Comparison of ENCODE assay signal across 1 cellular context in the genomic region with DNA sequence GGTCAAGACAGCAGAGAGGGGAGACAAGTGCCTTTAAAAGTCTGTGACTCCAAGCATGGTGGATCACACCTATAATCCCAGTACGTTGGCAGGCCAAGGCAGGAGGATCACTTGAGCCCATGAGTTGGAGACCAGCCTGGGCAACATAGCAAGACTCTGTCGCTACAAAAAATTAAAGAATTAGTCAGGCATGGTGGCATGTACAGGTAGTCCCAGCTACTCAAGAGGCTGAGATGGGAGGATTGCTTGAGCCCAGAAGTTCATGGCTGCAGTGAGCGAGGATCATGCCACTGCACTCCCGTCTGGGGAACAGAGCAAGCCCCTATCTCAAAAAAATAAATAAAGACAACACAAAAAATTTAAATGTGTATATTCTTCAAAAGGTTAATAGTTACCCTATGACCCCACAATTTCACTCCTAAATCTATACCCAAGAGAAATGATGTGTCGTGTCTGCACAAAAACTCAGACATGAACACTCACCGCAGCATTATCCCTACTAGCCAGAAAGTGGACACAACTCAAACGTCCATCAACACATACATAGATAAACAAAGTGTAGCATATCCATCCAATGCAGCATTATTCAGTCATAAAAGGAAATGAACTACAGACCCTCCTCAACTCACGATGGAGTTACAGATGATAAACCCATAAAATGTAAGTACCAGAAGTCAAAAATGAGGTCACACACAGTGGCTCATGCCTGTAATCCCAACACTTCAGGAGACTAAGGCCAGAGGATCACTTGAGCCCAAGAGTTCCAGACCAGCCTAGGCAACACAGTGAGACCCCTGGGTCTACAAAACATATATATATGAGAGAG.
TF ChIP-seq lines count a peak whose summit lies in the region.

No MANE protein-coding gene starts in this region.

TF ChIP-seq in HepG2, 621 proteins besides CTCF, POLR2A, EP300 and RAD21 (continued from another document and continues in another):
- TF ChIP-seq ZNF687 (CRISPR knock-in tag; IDR thresholded peaks at IDR 0.05) (no peak), PHF5A (CRISPR knock-in tag; IDR thresholded peaks at IDR 0.05; ENCODE audit: low read depth, unreplicated experiment) (no peak), MTF2 (CRISPR knock-in tag; IDR thresholded peaks at IDR 0.05; ENCODE audit: borderline replicate concordance) (no peak), ZNF773 (CRISPR knock-in tag; IDR thresholded peaks at IDR 0.05; ENCODE audit: borderline replicate concordance) (no peak), SSRP1 (CRISPR knock-in tag; IDR thresholded peaks at IDR 0.05) (peak; percentile 48; the same call in 1 of the 2 replicates), EZH2 (conservative IDR thresholded peaks at IDR 0.05; ENCODE audit: low read depth, low read length) (no peak), NCOA2 (CRISPR knock-in tag; IDR thresholded peaks at IDR 0.05) (no peak), FOXJ3 (CRISPR knock-in tag; IDR thresholded peaks at IDR 0.05; ENCODE audit: borderline replicate concordance) (no peak), ZNF34 (CRISPR knock-in tag; IDR thresholded peaks at IDR 0.05; ENCODE audit: borderline replicate concordance) (no peak), KLF16 (CRISPR knock-in tag; IDR thresholded peaks at IDR 0.05) (no peak), ZNF317 (CRISPR knock-in tag; IDR thresholded peaks at IDR 0.05) (no peak), ZNF678 (CRISPR knock-in tag; IDR thresholded peaks at IDR 0.05) (no peak), ZNF446 (CRISPR knock-in tag; IDR thresholded peaks at IDR 0.05) (no peak), ZNF549 (CRISPR knock-in tag; IDR thresholded peaks at IDR 0.05) (no peak), STAT5B (CRISPR knock-in tag; IDR thresholded peaks at IDR 0.05) (no peak), ZNF18 (CRISPR knock-in tag; IDR thresholded peaks at IDR 0.05; ENCODE audit: insufficient replicate concordance) (peak; percentile 7), NR3C1 (CRISPR knock-in tag; IDR thresholded peaks at IDR 0.05) (no peak), ZBTB20 (CRISPR knock-in tag; IDR thresholded peaks at IDR 0.05; ENCODE audit: borderline replicate concordance, low read depth) (no peak), PLRG1 (conservative IDR thresholded peaks at IDR 0.05) (no peak), SRY (CRISPR knock-in tag; IDR thresholded peaks at IDR 0.05) (no peak), AKNA (CRISPR knock-in tag; IDR thresholded peaks at IDR 0.05; ENCODE audit: borderline replicate concordance) (no peak), BCL6 (CRISPR knock-in tag; IDR thresholded peaks at IDR 0.05) (no peak), ZNF841 (CRISPR knock-in tag; IDR thresholded peaks at IDR 0.05; ENCODE audit: borderline replicate concordance) (no peak), MIXL1 (CRISPR knock-in tag; IDR thresholded peaks at IDR 0.05) (no peak), POLR2G (IDR thresholded peaks at IDR 0.05; ENCODE audit: low read depth, low read length) (0 out of 2 replicates have a peak, but pooled peaks have one; percentile 0), SKIL (CRISPR knock-in tag; IDR thresholded peaks at IDR 0.05; ENCODE audit: borderline replicate concordance) (no peak), ZNF781 (CRISPR knock-in tag; IDR thresholded peaks at IDR 0.05; ENCODE audit: borderline replicate concordance, not compliant biosample characterization) (peak; percentile 51), TP53 (CRISPR knock-in tag; conservative IDR thresholded peaks at IDR 0.05) (no peak), PAX8 (CRISPR knock-in tag; IDR thresholded peaks at IDR 0.05; ENCODE audit: borderline replicate concordance) (peak; percentile 33; the same call in 1 of the 2 replicates), PTBP1 (IDR thresholded peaks at IDR 0.05; ENCODE audit: low read depth, low read length, poor library complexity, severe bottlenecking) (no peak), ZNF232 (CRISPR knock-in tag; IDR thresholded peaks at IDR 0.05; ENCODE audit: borderline replicate concordance) (no peak), FOXO4 (CRISPR knock-in tag; conservative IDR thresholded peaks at IDR 0.05) (0 out of 2 replicates have a peak, but pooled peaks have one; percentile 84), ZNF607 (CRISPR knock-in tag; IDR thresholded peaks at IDR 0.05; ENCODE audit: borderline replicate concordance) (no peak), ZNF335 (CRISPR knock-in tag; IDR thresholded peaks at IDR 0.05) (no peak), ZNF761 (CRISPR knock-in tag; conservative IDR thresholded peaks at IDR 0.05) (no peak), SAP130 (CRISPR knock-in tag; IDR thresholded peaks at IDR 0.05; ENCODE audit: low read depth) (no peak)
- TF ChIP-seq, protein P1, sequence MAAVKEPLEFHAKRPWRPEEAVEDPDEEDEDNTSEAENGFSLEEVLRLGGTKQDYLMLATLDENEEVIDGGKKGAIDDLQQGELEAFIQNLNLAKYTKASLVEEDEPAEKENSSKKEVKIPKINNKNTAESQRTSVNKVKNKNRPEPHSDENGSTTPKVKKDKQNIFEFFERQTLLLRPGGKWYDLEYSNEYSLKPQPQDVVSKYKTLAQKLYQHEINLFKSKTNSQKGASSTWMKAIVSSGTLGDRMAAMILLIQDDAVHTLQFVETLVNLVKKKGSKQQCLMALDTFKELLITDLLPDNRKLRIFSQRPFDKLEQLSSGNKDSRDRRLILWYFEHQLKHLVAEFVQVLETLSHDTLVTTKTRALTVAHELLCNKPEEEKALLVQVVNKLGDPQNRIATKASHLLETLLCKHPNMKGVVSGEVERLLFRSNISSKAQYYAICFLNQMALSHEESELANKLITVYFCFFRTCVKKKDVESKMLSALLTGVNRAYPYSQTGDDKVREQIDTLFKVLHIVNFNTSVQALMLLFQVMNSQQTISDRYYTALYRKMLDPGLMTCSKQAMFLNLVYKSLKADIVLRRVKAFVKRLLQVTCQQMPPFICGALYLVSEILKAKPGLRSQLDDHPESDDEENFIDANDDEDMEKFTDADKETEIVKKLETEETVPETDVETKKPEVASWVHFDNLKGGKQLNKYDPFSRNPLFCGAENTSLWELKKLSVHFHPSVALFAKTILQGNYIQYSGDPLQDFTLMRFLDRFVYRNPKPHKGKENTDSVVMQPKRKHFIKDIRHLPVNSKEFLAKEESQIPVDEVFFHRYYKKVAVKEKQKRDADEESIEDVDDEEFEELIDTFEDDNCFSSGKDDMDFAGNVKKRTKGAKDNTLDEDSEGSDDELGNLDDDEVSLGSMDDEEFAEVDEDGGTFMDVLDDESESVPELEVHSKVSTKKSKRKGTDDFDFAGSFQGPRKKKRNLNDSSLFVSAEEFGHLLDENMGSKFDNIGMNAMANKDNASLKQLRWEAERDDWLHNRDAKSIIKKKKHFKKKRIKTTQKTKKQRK (IDR thresholded peaks at IDR 0.05; ENCODE audit: low read length), result no peak
- TF ChIP-seq, protein P2, sequence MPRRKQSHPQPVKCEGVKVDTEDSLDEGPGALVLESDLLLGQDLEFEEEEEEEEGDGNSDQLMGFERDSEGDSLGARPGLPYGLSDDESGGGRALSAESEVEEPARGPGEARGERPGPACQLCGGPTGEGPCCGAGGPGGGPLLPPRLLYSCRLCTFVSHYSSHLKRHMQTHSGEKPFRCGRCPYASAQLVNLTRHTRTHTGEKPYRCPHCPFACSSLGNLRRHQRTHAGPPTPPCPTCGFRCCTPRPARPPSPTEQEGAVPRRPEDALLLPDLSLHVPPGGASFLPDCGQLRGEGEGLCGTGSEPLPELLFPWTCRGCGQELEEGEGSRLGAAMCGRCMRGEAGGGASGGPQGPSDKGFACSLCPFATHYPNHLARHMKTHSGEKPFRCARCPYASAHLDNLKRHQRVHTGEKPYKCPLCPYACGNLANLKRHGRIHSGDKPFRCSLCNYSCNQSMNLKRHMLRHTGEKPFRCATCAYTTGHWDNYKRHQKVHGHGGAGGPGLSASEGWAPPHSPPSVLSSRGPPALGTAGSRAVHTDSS (CRISPR knock-in tag; conservative IDR thresholded peaks at IDR 0.05), result no peak
